1 cellular context compared by ENCODE assay signal in genomic region chr16:75148311-75149195, GRCh38.
TF ChIP-seq lines count a peak whose summit lies in the region.

Gene ZFP1 (plus strand): TSS chr16:75148524. CDS start chr16:75152952, 4,428 bp downstream.

TF ChIP-seq in GM12878, 131 proteins besides CTCF, POLR2A, EP300 and RAD21 (continued from another document):
- TF ChIP-seq, protein P1, sequence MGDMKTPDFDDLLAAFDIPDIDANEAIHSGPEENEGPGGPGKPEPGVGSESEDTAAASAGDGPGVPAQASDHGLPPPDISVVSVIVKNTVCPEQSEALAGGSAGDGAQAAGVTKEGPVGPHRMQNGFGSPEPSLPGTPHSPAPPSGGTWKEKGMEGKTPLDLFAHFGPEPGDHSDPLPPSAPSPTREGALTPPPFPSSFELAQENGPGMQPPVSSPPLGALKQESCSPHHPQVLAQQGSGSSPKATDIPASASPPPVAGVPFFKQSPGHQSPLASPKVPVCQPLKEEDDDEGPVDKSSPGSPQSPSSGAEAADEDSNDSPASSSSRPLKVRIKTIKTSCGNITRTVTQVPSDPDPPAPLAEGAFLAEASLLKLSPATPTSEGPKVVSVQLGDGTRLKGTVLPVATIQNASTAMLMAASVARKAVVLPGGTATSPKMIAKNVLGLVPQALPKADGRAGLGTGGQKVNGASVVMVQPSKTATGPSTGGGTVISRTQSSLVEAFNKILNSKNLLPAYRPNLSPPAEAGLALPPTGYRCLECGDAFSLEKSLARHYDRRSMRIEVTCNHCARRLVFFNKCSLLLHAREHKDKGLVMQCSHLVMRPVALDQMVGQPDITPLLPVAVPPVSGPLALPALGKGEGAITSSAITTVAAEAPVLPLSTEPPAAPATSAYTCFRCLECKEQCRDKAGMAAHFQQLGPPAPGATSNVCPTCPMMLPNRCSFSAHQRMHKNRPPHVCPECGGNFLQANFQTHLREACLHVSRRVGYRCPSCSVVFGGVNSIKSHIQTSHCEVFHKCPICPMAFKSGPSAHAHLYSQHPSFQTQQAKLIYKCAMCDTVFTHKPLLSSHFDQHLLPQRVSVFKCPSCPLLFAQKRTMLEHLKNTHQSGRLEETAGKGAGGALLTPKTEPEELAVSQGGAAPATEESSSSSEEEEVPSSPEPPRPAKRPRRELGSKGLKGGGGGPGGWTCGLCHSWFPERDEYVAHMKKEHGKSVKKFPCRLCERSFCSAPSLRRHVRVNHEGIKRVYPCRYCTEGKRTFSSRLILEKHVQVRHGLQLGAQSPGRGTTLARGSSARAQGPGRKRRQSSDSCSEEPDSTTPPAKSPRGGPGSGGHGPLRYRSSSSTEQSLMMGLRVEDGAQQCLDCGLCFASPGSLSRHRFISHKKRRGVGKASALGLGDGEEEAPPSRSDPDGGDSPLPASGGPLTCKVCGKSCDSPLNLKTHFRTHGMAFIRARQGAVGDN (IDR thresholded peaks at IDR 0.05): 0 out of 2 replicates have a peak, but pooled peaks have one; percentile 50
- TF ChIP-seq, protein P2, sequence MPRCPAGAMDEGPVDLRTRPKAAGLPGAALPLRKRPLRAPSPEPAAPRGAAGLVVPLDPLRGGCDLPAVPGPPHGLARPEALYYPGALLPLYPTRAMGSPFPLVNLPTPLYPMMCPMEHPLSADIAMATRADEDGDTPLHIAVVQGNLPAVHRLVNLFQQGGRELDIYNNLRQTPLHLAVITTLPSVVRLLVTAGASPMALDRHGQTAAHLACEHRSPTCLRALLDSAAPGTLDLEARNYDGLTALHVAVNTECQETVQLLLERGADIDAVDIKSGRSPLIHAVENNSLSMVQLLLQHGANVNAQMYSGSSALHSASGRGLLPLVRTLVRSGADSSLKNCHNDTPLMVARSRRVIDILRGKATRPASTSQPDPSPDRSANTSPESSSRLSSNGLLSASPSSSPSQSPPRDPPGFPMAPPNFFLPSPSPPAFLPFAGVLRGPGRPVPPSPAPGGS (IDR thresholded peaks at IDR 0.05; ENCODE audit: borderline replicate concordance, insufficient read depth, low read depth, low read length, poor library complexity, severe bottlenecking): no peak
- 0 out of 2 replicates have a peak, but pooled peaks have one; percentile 75 for TF ChIP-seq ZNF207 (IDR thresholded peaks at IDR 0.05; ENCODE audit: borderline replicate concordance)
- TF ChIP-seq BHLHE40 (IDR thresholded peaks at IDR 0.05; ENCODE audit: borderline replicate concordance in 1 of 2, low read depth in 2 of 2, low read length in 1 of 2): peak in 1 of 2 experiments; percentile 89; a peak in 2 of 4 replicates
- TF ChIP-seq ZBED1 (IDR thresholded peaks at IDR 0.05; ENCODE audit: borderline replicate concordance): no peak
- TF ChIP-seq ASH2L (IDR thresholded peaks at IDR 0.05; ENCODE audit: borderline replicate concordance, low read depth): peak; percentile 55; the same call in 1 of the 2 replicates
- TF ChIP-seq, protein P3, sequence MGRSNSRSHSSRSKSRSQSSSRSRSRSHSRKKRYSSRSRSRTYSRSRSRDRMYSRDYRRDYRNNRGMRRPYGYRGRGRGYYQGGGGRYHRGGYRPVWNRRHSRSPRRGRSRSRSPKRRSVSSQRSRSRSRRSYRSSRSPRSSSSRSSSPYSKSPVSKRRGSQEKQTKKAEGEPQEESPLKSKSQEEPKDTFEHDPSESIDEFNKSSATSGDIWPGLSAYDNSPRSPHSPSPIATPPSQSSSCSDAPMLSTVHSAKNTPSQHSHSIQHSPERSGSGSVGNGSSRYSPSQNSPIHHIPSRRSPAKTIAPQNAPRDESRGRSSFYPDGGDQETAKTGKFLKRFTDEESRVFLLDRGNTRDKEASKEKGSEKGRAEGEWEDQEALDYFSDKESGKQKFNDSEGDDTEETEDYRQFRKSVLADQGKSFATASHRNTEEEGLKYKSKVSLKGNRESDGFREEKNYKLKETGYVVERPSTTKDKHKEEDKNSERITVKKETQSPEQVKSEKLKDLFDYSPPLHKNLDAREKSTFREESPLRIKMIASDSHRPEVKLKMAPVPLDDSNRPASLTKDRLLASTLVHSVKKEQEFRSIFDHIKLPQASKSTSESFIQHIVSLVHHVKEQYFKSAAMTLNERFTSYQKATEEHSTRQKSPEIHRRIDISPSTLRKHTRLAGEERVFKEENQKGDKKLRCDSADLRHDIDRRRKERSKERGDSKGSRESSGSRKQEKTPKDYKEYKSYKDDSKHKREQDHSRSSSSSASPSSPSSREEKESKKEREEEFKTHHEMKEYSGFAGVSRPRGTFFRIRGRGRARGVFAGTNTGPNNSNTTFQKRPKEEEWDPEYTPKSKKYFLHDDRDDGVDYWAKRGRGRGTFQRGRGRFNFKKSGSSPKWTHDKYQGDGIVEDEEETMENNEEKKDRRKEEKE (IDR thresholded peaks at IDR 0.05): no peak
- TF ChIP-seq JUNB (IDR thresholded peaks at IDR 0.05): peak; percentile 97
- TF ChIP-seq, protein P4, sequence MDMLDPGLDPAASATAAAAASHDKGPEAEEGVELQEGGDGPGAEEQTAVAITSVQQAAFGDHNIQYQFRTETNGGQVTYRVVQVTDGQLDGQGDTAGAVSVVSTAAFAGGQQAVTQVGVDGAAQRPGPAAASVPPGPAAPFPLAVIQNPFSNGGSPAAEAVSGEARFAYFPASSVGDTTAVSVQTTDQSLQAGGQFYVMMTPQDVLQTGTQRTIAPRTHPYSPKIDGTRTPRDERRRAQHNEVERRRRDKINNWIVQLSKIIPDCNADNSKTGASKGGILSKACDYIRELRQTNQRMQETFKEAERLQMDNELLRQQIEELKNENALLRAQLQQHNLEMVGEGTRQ (IDR thresholded peaks at IDR 0.05; ENCODE audit: borderline replicate concordance, low read depth, low read length): no peak
- TF ChIP-seq FOXK2 (IDR thresholded peaks at IDR 0.05): no peak
- TF ChIP-seq SREBF2 (IDR thresholded peaks at IDR 0.05; ENCODE audit: low read length): no peak
- TF ChIP-seq MTA2 (IDR thresholded peaks at IDR 0.05; ENCODE audit: low read depth): no peak
- peak; percentile 37 for TF ChIP-seq MEF2B (IDR thresholded peaks at IDR 0.05; ENCODE audit: partially characterized antibody, poor library complexity, severe bottlenecking)
- TF ChIP-seq CHD2 (IDR thresholded peaks at IDR 0.05; ENCODE audit: borderline replicate concordance, low read depth, low read length): peak; percentile 93
- peak; percentile 84 for TF ChIP-seq DPF2 (IDR thresholded peaks at IDR 0.05)
- no peak for TF ChIP-seq ZNF622 (IDR thresholded peaks at IDR 0.05)
- peak; percentile 95 for TF ChIP-seq LARP7 (IDR thresholded peaks at IDR 0.05)
- peak; percentile 49; the same call in 1 of the 2 replicates for TF ChIP-seq PML (IDR thresholded peaks at IDR 0.05; ENCODE audit: low read length)
- no peak for TF ChIP-seq EED (IDR thresholded peaks at IDR 0.05; ENCODE audit: low read depth)
- no peak for TF ChIP-seq SUPT20H (IDR thresholded peaks at IDR 0.05; ENCODE audit: borderline replicate concordance, control insufficient read depth, low read depth, low read length)
- peak; percentile 18; the same call in 1 of the 2 replicates for TF ChIP-seq TAF1 (IDR thresholded peaks at IDR 0.05; ENCODE audit: borderline replicate concordance, low read depth, low read length)
- no peak for TF ChIP-seq SPI1 (IDR thresholded peaks at IDR 0.05; ENCODE audit: borderline replicate concordance, insufficient read depth, low read depth, low read length)
- TF ChIP-seq NR2C1 (IDR thresholded peaks at IDR 0.05): 0 out of 2 replicates have a peak, but pooled peaks have one; percentile 10
- TF ChIP-seq HDAC2 (IDR thresholded peaks at IDR 0.05): no peak
- TF ChIP-seq RELA (IDR thresholded peaks at IDR 0.05; ENCODE audit: borderline replicate concordance, partially characterized antibody): peak; percentile 59
- no peak for TF ChIP-seq YBX1 (IDR thresholded peaks at IDR 0.05)
- TF ChIP-seq CBFB (IDR thresholded peaks at IDR 0.05; ENCODE audit: low read depth): 0 out of 2 replicates have a peak, but pooled peaks have one; percentile 33
- TF ChIP-seq GABPA (IDR thresholded peaks at IDR 0.05; ENCODE audit: low read depth): no peak
- TF ChIP-seq HDAC6 (IDR thresholded peaks at IDR 0.05; ENCODE audit: unreplicated experiment): no peak
- TF ChIP-seq SP1 (IDR thresholded peaks at IDR 0.05; ENCODE audit: low read depth, low read length): peak; percentile 34
- TF ChIP-seq NR2C2 (IDR thresholded peaks at IDR 0.05; ENCODE audit: borderline replicate concordance, control insufficient read depth, insufficient read length, low read depth): no peak
- peak; percentile 63; the same call in 1 of the 2 replicates for TF ChIP-seq POLR2AphosphoS5 (IDR thresholded peaks at IDR 0.05; ENCODE audit: low read length)
- TF ChIP-seq MXI1 (IDR thresholded peaks at IDR 0.05; ENCODE audit: low read depth, low read length): peak; percentile 19; the same call in 1 of the 2 replicates
- no peak for TF ChIP-seq PRDM15 (CRISPR knock-in tag; IDR thresholded peaks at IDR 0.05)
